In the genomic region with DNA sequence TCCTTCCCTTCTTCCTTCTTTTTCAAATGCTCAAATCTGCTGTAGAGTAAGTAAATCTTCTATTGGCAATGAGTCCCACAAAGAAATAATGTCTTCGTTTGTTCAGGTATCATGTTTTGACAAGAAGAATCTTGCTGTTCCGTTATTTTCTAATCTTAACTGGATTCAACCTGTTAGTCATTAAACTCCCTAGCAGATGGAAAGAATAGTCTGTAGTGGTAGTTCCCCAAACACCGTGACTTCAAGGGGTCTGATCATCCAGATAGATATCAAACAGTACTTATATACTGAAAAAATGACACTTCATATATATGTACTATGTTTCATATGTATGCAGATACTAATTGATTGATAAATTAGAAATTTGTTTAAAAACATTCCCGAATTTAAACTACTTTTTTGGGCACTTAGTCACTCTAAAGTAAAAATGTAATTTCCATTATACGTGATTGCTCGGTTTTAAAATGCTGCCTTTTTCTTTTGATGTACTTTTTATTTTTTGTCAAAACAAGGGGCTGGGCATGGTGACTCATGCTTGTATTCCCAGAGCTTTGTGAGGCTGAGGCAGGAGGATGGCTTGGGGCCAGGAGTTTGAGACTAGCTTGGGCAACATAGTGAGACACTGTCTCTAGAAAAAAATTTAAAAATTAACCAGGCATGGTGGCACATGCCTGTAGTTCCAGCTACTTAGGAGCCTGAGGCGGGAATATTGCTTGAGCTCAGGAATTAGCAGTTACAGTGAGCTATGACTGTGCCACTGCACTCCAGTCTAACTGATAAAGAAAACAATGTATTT, we compare ENCODE assay signal across 10 cellular contexts.
A peak's percentile ranks its signal among the peaks of the same experiment; 100 is the strongest.
DNase-seq lines count a peak whose midpoint lies in the region; ATAC-seq and TF ChIP-seq lines count a peak whose summit lies in the region.
"Had no signal": no experiment of that assay in that cellular context is flagged by ENCODE, and none has a peak within 500 bp of the region (broad histone marks: within the 10 kb centered on the region; RNA-seq: fewer than 3 reads in every experiment).

No MANE protein-coding gene starts in this region.

- no peak overlapping the region for H3K56ac ChIP-seq in IMR-90 (ENCODE audit: extremely low read depth, insufficient read depth, low read length)

- peak overlapping the region; percentile 19; the same call in 1 of the 2 replicates for H4K5ac ChIP-seq in IMR-90 (ENCODE audit: low read depth, low read length)

- H2AK5ac ChIP-seq in IMR-90 (ENCODE audit: low read depth, low read length) = peak overlapping the region; percentile 82; the same call in 1 of the 2 replicates

- CTCF ChIA-PET in IMR-90 (lab: Yijun Ruan, JAX) = no interaction called here
- CTCF ChIA-PET in activated CD8-positive, alpha-beta T cell treated with anti-CD3 and anti-CD28 coated beads, Interleukin-2, amount 10 ng/mL, durations not matched to agents 7 days and 5 days (lab: Charles Lee) = no interaction called here

- H3K9me3 Mint-ChIP-seq in activated CD8-positive, alpha-beta T cell treated with anti-CD3 and anti-CD28 coated beads, Interleukin-2, amount 10 ng/mL, durations not matched to agents 7 days and 5 days (ENCODE audit: insufficient read depth) = no peaks in the 10 kb centered on the region
- H3K9me3 Mint-ChIP-seq in endothelial cell (ENCODE audit: unreplicated experiment) = no peaks in the 10 kb centered on the region
- H3K9me3 Mint-ChIP-seq: activated CD4-positive, alpha-beta T cell treated with anti-CD3 and anti-CD28 coated beads, Interleukin-2, amount 10 ng/mL, durations not matched to agents 24 days and 14 days had no signal

- no peak overlapping the region for H4K91ac ChIP-seq in IMR-90 (ENCODE audit: insufficient read depth, low read depth, low read length)

- no CpG with 5 or more reads among the region's 7 CpGs for WGBS in IMR-90 (ENCODE audit: extremely low coverage in 2 of 2, insufficient read length in 1 of 2), 2 experiments

- TF ChIP-seq RAD21 in IMR-90 (IDR thresholded peaks at IDR 0.05; ENCODE audit: low read length) = no peak

- peak overlapping the region; percentile 61; the same call in 1 of the 2 replicates for H3K14ac ChIP-seq in IMR-90 (replicated peaks; ENCODE audit: low read depth, low read length)

- no peak overlapping the region for H3K27ac Mint-ChIP-seq in activated CD8-positive, alpha-beta T cell treated with anti-CD3 and anti-CD28 coated beads, Interleukin-2, amount 10 ng/mL, durations not matched to agents 7 days and 5 days
- no peak overlapping the region for H3K27ac Mint-ChIP-seq in endothelial cell (ENCODE audit: unreplicated experiment)
- H3K27ac Mint-ChIP-seq: activated CD4-positive, alpha-beta T cell treated with anti-CD3 and anti-CD28 coated beads, Interleukin-2, amount 10 ng/mL, durations not matched to agents 24 days and 14 days had no signal

- no peaks in the 10 kb centered on the region for H3K79me1 ChIP-seq in IMR-90 (ENCODE audit: low read depth in 1 of 2, low read length in 2 of 2)

- no peak for ATAC-seq in IMR-90 (ENCODE audit: low read depth)
- no peak for ATAC-seq in activated CD8-positive, alpha-beta T cell treated with anti-CD3 and anti-CD28 coated beads, Interleukin-2, amount 10 ng/mL, durations not matched to agents 7 days and 5 days
- ATAC-seq in HG03469 (IDR thresholded peaks at IDR 0.05; ENCODE audit: unreplicated experiment) = no peak

- H3K9me3 ChIP-seq in IMR-90 (ENCODE audit: control insufficient read depth, insufficient read depth, low read length) = no peaks in the 10 kb centered on the region
- no peaks in the 10 kb centered on the region for H3K9me3 ChIP-seq in tibial artery

- peak overlapping the region; percentile 52; the same call in 1 of the 2 replicates for H3K4ac ChIP-seq in IMR-90 (ENCODE audit: low read depth, low read length)

- H3K4me1 ChIP-seq in IMR-90 (ENCODE audit: control insufficient read depth, insufficient read depth, low read length) = peaks cover 20% of the 10 kb centered on the region
- H3K4me1 ChIP-seq in tibial artery = peaks cover 0 to 56% (median 37%) of the 10 kb centered on the region in 4 donors

- in situ Hi-C loops in IMR-90 (cut with MboI; ENCODE audit: low sequenced_read_pairs) = no loop called here
- in situ Hi-C loops in astrocyte of the cerebellum (cut with HindIII; ENCODE audit: low sequenced_read_pairs) = loop anchor here (25.0 kb wide), 1 partner anchor 136 kb away; no protein-coding TSS in a partner anchor

- peaks cover 18% of the 10 kb centered on the region for H3K4me1 Mint-ChIP-seq in activated CD8-positive, alpha-beta T cell treated with anti-CD3 and anti-CD28 coated beads, Interleukin-2, amount 10 ng/mL, durations not matched to agents 7 days and 5 days (ENCODE audit: low read depth)
- H3K4me1 Mint-ChIP-seq in endothelial cell (ENCODE audit: unreplicated experiment) = peaks cover 14% of the 10 kb centered on the region

- H3K27me3 ChIP-seq in IMR-90 (ENCODE audit: control insufficient read depth, insufficient read depth, low read length) = no peaks in the 10 kb centered on the region
- no peaks in the 10 kb centered on the region for H3K27me3 ChIP-seq in tibial artery

- H3K36me3 ChIP-seq in IMR-90 (ENCODE audit: control insufficient read depth, insufficient read depth, low read length) (no peaks in the 10 kb centered on the region), tibial artery (no peaks in the 10 kb centered on the region)

- H4K8ac ChIP-seq in IMR-90 (ENCODE audit: low read depth in 2 of 2, low read length in 2 of 2) = peak overlapping the region in 1 of 2 experiments; percentile 79; a peak in 2 of 4 replicates

- H2BK15ac ChIP-seq in IMR-90 (ENCODE audit: low read depth, low read length) = peak overlapping the region; percentile 82; the same call in 2 of the 3 replicates

- DNase-seq in IMR-90 = peak; percentile 86
- peak; percentile 77 for DNase-seq in astrocyte of the cerebellum (ENCODE audit: low read depth)
- DNase-seq in iris pigment epithelial cell (ENCODE audit: low read depth) = peak; percentile 93
- peak; percentile 92 to 93 for DNase-seq in tibial artery
- DNase-seq in activated CD8-positive, alpha-beta T cell treated with anti-CD3 and anti-CD28 coated beads, Interleukin-2, amount 10 ng/mL, durations not matched to agents 7 days and 5 days = no peak
- no peak for DNase-seq in NCI-H1105 treated with DMSO at 0.1 percent for 48 hours (lab: John Stamatoyannopoulos, UW)
- DNase-seq in endothelial cell (ENCODE audit: low spot score) = no peak
- DNase-seq: activated CD4-positive, alpha-beta T cell treated with anti-CD3 and anti-CD28 coated beads, Interleukin-2, amount 10 ng/mL, durations not matched to agents 24 days and 14 days had no signal

- peak overlapping the region; percentile 52 for H3K18ac ChIP-seq in IMR-90 (ENCODE audit: low read depth, low read length)

- POLR2A ChIA-PET in IMR-90 (lab: Charles Lee; ENCODE audit: unreplicated experiment) = no interaction called here
- POLR2A ChIA-PET in activated CD8-positive, alpha-beta T cell treated with anti-CD3 and anti-CD28 coated beads, Interleukin-2, amount 10 ng/mL, durations not matched to agents 7 days and 5 days (lab: Charles Lee) = no interaction called here

- no peaks in the 10 kb centered on the region for H4K20me1 ChIP-seq in IMR-90 (ENCODE audit: insufficient read depth, low read length)

- H3K23ac ChIP-seq in IMR-90 (ENCODE audit: low read depth, low read length) = no peak overlapping the region; the same call in 1 of the 2 replicates

- no peak overlapping the region for H2AFZ ChIP-seq in IMR-90 (replicated peaks; ENCODE audit: low read length, poor library complexity)

- dilution Hi-C loops in IMR-90 (cut with HindIII; ENCODE audit: low sequenced_read_pairs, unreplicated experiment) = no loop called here

- no peaks in the 10 kb centered on the region for H3K36me3 Mint-ChIP-seq in activated CD8-positive, alpha-beta T cell treated with anti-CD3 and anti-CD28 coated beads, Interleukin-2, amount 10 ng/mL, durations not matched to agents 7 days and 5 days (ENCODE audit: low read depth)
- no peaks in the 10 kb centered on the region for H3K36me3 Mint-ChIP-seq in endothelial cell (ENCODE audit: low read depth, unreplicated experiment)

- TF ChIP-seq CTCF in IMR-90 (conservative IDR thresholded peaks at IDR 0.05; ENCODE audit: low read depth, low read length) (no peak), astrocyte of the cerebellum (IDR thresholded peaks at IDR 0.05; ENCODE audit: low read depth, low read length, missing control alignments) (no peak), tibial artery (IDR thresholded peaks at IDR 0.05) (no peak), endothelial cell (IDR thresholded peaks at IDR 0.05; ENCODE audit: unreplicated experiment) (no peak)

- no peak overlapping the region for H3K4me3 Mint-ChIP-seq in activated CD8-positive, alpha-beta T cell treated with anti-CD3 and anti-CD28 coated beads, Interleukin-2, amount 10 ng/mL, durations not matched to agents 7 days and 5 days
- H3K4me3 Mint-ChIP-seq in endothelial cell (ENCODE audit: unreplicated experiment) = no peak overlapping the region
- H3K4me3 Mint-ChIP-seq: activated CD4-positive, alpha-beta T cell treated with anti-CD3 and anti-CD28 coated beads, Interleukin-2, amount 10 ng/mL, durations not matched to agents 24 days and 14 days had no signal

- H3K4me3 ChIP-seq in IMR-90 (ENCODE audit: insufficient read depth, low read depth, low read length) = no peak overlapping the region
- no peak overlapping the region for H3K4me3 ChIP-seq in astrocyte of the cerebellum (ENCODE audit: low read depth, low read length)
- no peak overlapping the region for H3K4me3 ChIP-seq in tibial artery

- H2BK120ac ChIP-seq in IMR-90 (ENCODE audit: low read depth, low read length) = peak overlapping the region; percentile 76

- intact Hi-C loops in IMR-90 (cut with micrococcal nuclease) (no loop called here), tibial artery (cut with DNase I; ENCODE audit: low total_unique reads) (no loop called here)

- H3K4me2 ChIP-seq in IMR-90 (ENCODE audit: low read depth, low read length) = no peak overlapping the region

- H3K9me1 ChIP-seq in IMR-90 (ENCODE audit: insufficient read depth, low read length) = peaks cover 4% of the 10 kb centered on the region

- peaks cover 12% of the 10 kb centered on the region for H3K27me3 Mint-ChIP-seq in activated CD8-positive, alpha-beta T cell treated with anti-CD3 and anti-CD28 coated beads, Interleukin-2, amount 10 ng/mL, durations not matched to agents 7 days and 5 days (ENCODE audit: low read depth)
- no peaks in the 10 kb centered on the region for H3K27me3 Mint-ChIP-seq in endothelial cell (ENCODE audit: unreplicated experiment)
- H3K27me3 Mint-ChIP-seq: central memory CD8-positive, alpha-beta T cell had no signal

- no peak overlapping the region for H2AK9ac ChIP-seq in IMR-90 (replicated peaks; ENCODE audit: low read depth, low read length, poor library complexity)

- H3K9ac ChIP-seq in IMR-90 (ENCODE audit: low read depth, low read length) = no peak overlapping the region

- no peak for TF ChIP-seq POLR2A in IMR-90 (IDR thresholded peaks at IDR 0.05; ENCODE audit: low read depth, low read length)

- H2BK20ac ChIP-seq in IMR-90 (ENCODE audit: low read depth, low read length) = peak overlapping the region; percentile 83

- no TSS peak for BruUV-seq in IMR-90 (replicated peaks; lab: Mats Ljungman, UMichigan)

- peak overlapping the region; percentile 58 for H2BK5ac ChIP-seq in IMR-90 (ENCODE audit: low read depth, low read length, poor library complexity, severe bottlenecking)

- H3K27ac ChIP-seq in IMR-90 (ENCODE audit: insufficient read depth, low read length) (peak overlapping the region; percentile 9; the same call in 1 of the 2 replicates), tibial artery (peak overlapping the region; percentile 67 to 72)

Comparison
In these comparisons a context has a peak if more than half of its experiments do, and no peak if none do; other contexts are left out.
1. DNase-seq: peak in IMR-90 (single experiment), astrocyte of the cerebellum (single experiment), iris pigment epithelial cell (single experiment) and tibial artery (2 of 2); none in activated CD8-positive, alpha-beta T cell treated with anti-CD3 and anti-CD28 coated beads, Interleukin-2, amount 10 ng/mL, durations not matched to agents 7 days and 5 days (single experiment), NCI-H1105 treated with DMSO at 0.1 percent for 48 hours (single experiment) and endothelial cell (single experiment).